1 cellular context compared by ENCODE assay signal in genomic region chr9:133147412-133148271, GRCh38.
A peak's percentile ranks its signal among the peaks of the same experiment; 100 is the strongest.
TF ChIP-seq lines count a peak whose summit lies in the region.

No MANE protein-coding gene starts in this region.

TF ChIP-seq in HepG2, 621 proteins besides CTCF, POLR2A, EP300 and RAD21 (continued from another document and continues in another):
- TF ChIP-seq ZNF441 (CRISPR knock-in tag; IDR thresholded peaks at IDR 0.05; ENCODE audit: borderline replicate concordance) = no peak
- TF ChIP-seq AGO1 (IDR thresholded peaks at IDR 0.05; ENCODE audit: low read depth, low read length, poor library complexity, severe bottlenecking) = no peak
- TF ChIP-seq KMT2A (CRISPR knock-in tag; IDR thresholded peaks at IDR 0.05) = no peak
- no peak for TF ChIP-seq ATAD3A (CRISPR knock-in tag; IDR thresholded peaks at IDR 0.05)
- no peak for TF ChIP-seq CREB3 (CRISPR knock-in tag; IDR thresholded peaks at IDR 0.05)
- TF ChIP-seq SKIL (CRISPR knock-in tag; IDR thresholded peaks at IDR 0.05; ENCODE audit: borderline replicate concordance) = no peak
- TF ChIP-seq U2AF1 (optimal IDR thresholded peaks at IDR 0.05; ENCODE audit: low read depth, low read length) = no peak
- no peak for TF ChIP-seq DRAP1 (CRISPR knock-in tag; IDR thresholded peaks at IDR 0.05)
- no peak for TF ChIP-seq ZNF773 (CRISPR knock-in tag; IDR thresholded peaks at IDR 0.05; ENCODE audit: borderline replicate concordance)
- peak; percentile 57; the same call in 1 of the 2 replicates for TF ChIP-seq MXD1 (CRISPR knock-in tag; IDR thresholded peaks at IDR 0.05)
- no peak for TF ChIP-seq HNRNPUL1 (IDR thresholded peaks at IDR 0.05; ENCODE audit: low read depth, low read length)
- TF ChIP-seq ELF3 (CRISPR knock-in tag; IDR thresholded peaks at IDR 0.05) = no peak
- no peak for TF ChIP-seq ZBTB26 (CRISPR knock-in tag; IDR thresholded peaks at IDR 0.05; ENCODE audit: borderline replicate concordance)
- TF ChIP-seq ZNF501 (CRISPR knock-in tag; IDR thresholded peaks at IDR 0.05) = peak; percentile 30; the same call in 1 of the 2 replicates
- TF ChIP-seq PHF20 (CRISPR knock-in tag; IDR thresholded peaks at IDR 0.05) = no peak
- TF ChIP-seq ZNF687 (CRISPR knock-in tag; IDR thresholded peaks at IDR 0.05) = peak; percentile 36
- no peak for TF ChIP-seq RCOR2 (CRISPR knock-in tag; IDR thresholded peaks at IDR 0.05)
- TF ChIP-seq NR0B2 (CRISPR knock-in tag; IDR thresholded peaks at IDR 0.05) = no peak
- TF ChIP-seq ZNF3 (CRISPR knock-in tag; IDR thresholded peaks at IDR 0.05) = no peak
- no peak for TF ChIP-seq ZSCAN12 (CRISPR knock-in tag; IDR thresholded peaks at IDR 0.05)
- TF ChIP-seq DBP (CRISPR knock-in tag; IDR thresholded peaks at IDR 0.05; ENCODE audit: not compliant biosample characterization) = no peak
- no peak for TF ChIP-seq RNF2 (conservative IDR thresholded peaks at IDR 0.05; ENCODE audit: low read depth)
- no peak for TF ChIP-seq DPF2 (CRISPR knock-in tag; IDR thresholded peaks at IDR 0.05; ENCODE audit: borderline replicate concordance, low read depth)
- no peak for TF ChIP-seq TEAD2 (CRISPR knock-in tag; IDR thresholded peaks at IDR 0.05)
- TF ChIP-seq ZNF670 (CRISPR knock-in tag; IDR thresholded peaks at IDR 0.05; ENCODE audit: borderline replicate concordance) = no peak
- TF ChIP-seq ZNF451 (CRISPR knock-in tag; IDR thresholded peaks at IDR 0.05) = no peak
- no peak for TF ChIP-seq USF2 (IDR thresholded peaks at IDR 0.05; ENCODE audit: low read depth, low read length)
- no peak for TF ChIP-seq USF2 (CRISPR knock-in tag; IDR thresholded peaks at IDR 0.05; ENCODE audit: borderline replicate concordance)
- TF ChIP-seq JUNB (CRISPR knock-in tag; IDR thresholded peaks at IDR 0.05; ENCODE audit: borderline replicate concordance) = no peak
- no peak for TF ChIP-seq NFYB (CRISPR knock-in tag; IDR thresholded peaks at IDR 0.05)
- TF ChIP-seq MBD4 (IDR thresholded peaks at IDR 0.05; ENCODE audit: borderline replicate concordance, low read length) = no peak
- no peak for TF ChIP-seq SNAPC4 (CRISPR knock-in tag; IDR thresholded peaks at IDR 0.05)
- TF ChIP-seq ZNF720 (CRISPR knock-in tag; IDR thresholded peaks at IDR 0.05) = no peak
- no peak for TF ChIP-seq ZNF841 (CRISPR knock-in tag; IDR thresholded peaks at IDR 0.05; ENCODE audit: borderline replicate concordance)
- TF ChIP-seq ZNF740 (CRISPR knock-in tag; IDR thresholded peaks at IDR 0.05) = peak; percentile 90
- TF ChIP-seq BATF2 (CRISPR knock-in tag; IDR thresholded peaks at IDR 0.05) = no peak
- no peak for TF ChIP-seq TBP (CRISPR knock-in tag; IDR thresholded peaks at IDR 0.05)
- TF ChIP-seq ZNF580 (CRISPR knock-in tag; IDR thresholded peaks at IDR 0.05; ENCODE audit: borderline replicate concordance, low read depth) = no peak
- no peak for TF ChIP-seq ZNF264 (CRISPR knock-in tag; IDR thresholded peaks at IDR 0.05)
- no peak for TF ChIP-seq ZNF704 (CRISPR knock-in tag; IDR thresholded peaks at IDR 0.05; ENCODE audit: borderline replicate concordance)
- TF ChIP-seq CBX5 (CRISPR knock-in tag; IDR thresholded peaks at IDR 0.05; ENCODE audit: borderline replicate concordance) = no peak
